ENCODE assay signal across 8 cellular contexts in genomic region chr11:44775366-44776356, GRCh38. TPM values are rescaled to one million over a fixed set of nuclear protein-coding genes. Genes with fewer than 3 reads are reported as not detected.
A peak's percentile ranks its signal among the peaks of the same experiment; 100 is the strongest.
DNase-seq lines count a peak whose midpoint lies in the region; ATAC-seq and TF ChIP-seq lines count a peak whose summit lies in the region.

No MANE protein-coding gene starts in this region.

- DNase-seq in T follicular helper cell (ENCODE audit: low read depth), result peak; percentile 51
- DNase-seq in adrenal gland, result peak; percentile 52 to 83 (median 72)
- DNase-seq in immature natural killer cell, result peak; percentile 17 to 35 (median 28)
- DNase-seq in stimulated activated CD4-positive, alpha-beta T cell treated with anti-CD3 and anti-CD28 coated beads, Interleukin-4, amount 100 ng/mL, for 24 hours, result peak; percentile 74
- DNase-seq in cortex of kidney (lab: John Stamatoyannopoulos, UW), result no peak

- no peak for TF ChIP-seq POLR2A in adrenal gland (IDR thresholded peaks at IDR 0.05)

- H3F3A ChIP-seq in DOHH2 (ENCODE audit: control insufficient read depth, insufficient read depth), result no peaks in the 10 kb centered on the region

- peaks cover 1 to 7% (median 1%) of the 10 kb centered on the region in 3 donors for H3K27me3 Mint-ChIP-seq in immature natural killer cell (ENCODE audit: low read depth in 3 of 3)

- 42 to 50% (median 45%) methylated on average over 16 to 17 of the region's 17 CpGs for WGBS in adrenal gland, 4 donors

- H3K9me3 Mint-ChIP-seq in immature natural killer cell, result no peaks in the 10 kb centered on the region

- H3K27ac ChIP-seq in DOHH2 (ENCODE audit: low read depth, low read length) (no peak overlapping the region), KMS-11 (no peak overlapping the region), adrenal gland (peak overlapping the region in 3 of 5 donors; percentile 13 to 50 (median 21))

- H3K79me2 ChIP-seq in DOHH2 (ENCODE audit: control insufficient read depth, low read length) (no peaks in the 10 kb centered on the region), KMS-11 (ENCODE audit: insufficient read depth, low read depth) (no peaks in the 10 kb centered on the region)

- no peaks in the 10 kb centered on the region for H3K36me3 ChIP-seq in DOHH2 (ENCODE audit: control insufficient read depth, low read length)
- no peaks in the 10 kb centered on the region for H3K36me3 ChIP-seq in KMS-11 (ENCODE audit: insufficient read depth)
- no peaks in the 10 kb centered on the region for H3K36me3 ChIP-seq in adrenal gland (replicated peaks in 1 of 2)

- TF ChIP-seq CTCF in DOHH2 (IDR thresholded peaks at IDR 0.05; ENCODE audit: low read depth, low read length, poor library complexity, severe bottlenecking) (peak; percentile 95), KMS-11 (conservative IDR thresholded peaks at IDR 0.05; ENCODE audit: low read depth, low read length) (peak; percentile 86), adrenal gland (IDR thresholded peaks at IDR 0.05) (peak; percentile 42 to 78 (median 66))

- no peak overlapping the region for H3K9ac ChIP-seq in KMS-11

- no peak overlapping the region for H3K4me3 Mint-ChIP-seq in immature natural killer cell

- no peak for ATAC-seq in HG02642 (IDR thresholded peaks at IDR 0.05; ENCODE audit: poor library complexity, unreplicated experiment)

- no peaks in the 10 kb centered on the region for H3K9me2 ChIP-seq in DOHH2 (replicated peaks; ENCODE audit: control insufficient read depth, low read length)

- H3K27ac Mint-ChIP-seq in immature natural killer cell, result no peak overlapping the region

- H2AFZ ChIP-seq in KMS-11 (ENCODE audit: low read depth), result no peak overlapping the region

- H3K4me2 ChIP-seq in DOHH2 (ENCODE audit: low read length), result no peak overlapping the region
- no peak overlapping the region for H3K4me2 ChIP-seq in KMS-11

- H3K4me1 ChIP-seq in DOHH2 (ENCODE audit: control insufficient read depth, low read length), result no peaks in the 10 kb centered on the region
- no peaks in the 10 kb centered on the region for H3K4me1 ChIP-seq in KMS-11 (ENCODE audit: low read depth, poor library complexity, severe bottlenecking)
- H3K4me1 ChIP-seq in adrenal gland (replicated peaks in 1 of 2), result peaks cover 1 to 56% of the 10 kb centered on the region in 2 donors

- H3K9me3 ChIP-seq in DOHH2 (ENCODE audit: control insufficient read depth, insufficient read depth, low read length), result no peaks in the 10 kb centered on the region
- H3K9me3 ChIP-seq in adrenal gland (replicated peaks in 1 of 3), result no peaks in the 10 kb centered on the region

- no peaks in the 10 kb centered on the region for H3K36me3 Mint-ChIP-seq in immature natural killer cell

- H4K20me1 ChIP-seq in DOHH2 (ENCODE audit: control insufficient read depth, insufficient read depth, low read depth, low read length), result no peaks in the 10 kb centered on the region
- H4K20me1 ChIP-seq in KMS-11 (ENCODE audit: insufficient read depth), result no peaks in the 10 kb centered on the region

- intact Hi-C loops in adrenal gland (cut with DNase I), result loop anchor here in 1 of 2 donors (10.0 kb wide), 1 partner anchor 151 kb away; no protein-coding TSS in a partner anchor

- H3K4me3 ChIP-seq in DOHH2 (ENCODE audit: low read length) (no peak overlapping the region), KMS-11 (IDR thresholded peaks at IDR 0.05; ENCODE audit: insufficient read depth, low read depth, low read length) (no peak overlapping the region), adrenal gland (no peak overlapping the region)

- no peaks in the 10 kb centered on the region for H3K4me1 Mint-ChIP-seq in immature natural killer cell

- H3K27me3 ChIP-seq in DOHH2 (ENCODE audit: control insufficient read depth, low read length) (peaks cover 3% of the 10 kb centered on the region; the same call in 1 of the 2 replicates), KMS-11 (ENCODE audit: insufficient read depth, low read depth) (no peaks in the 10 kb centered on the region), adrenal gland (no peaks in the 10 kb centered on the region)

RNA-seq across cellular contexts. Expression of gene TSPAN18, which starts 48.9 kb away (rescaled TPM):
- 100 to 1,000 TPM in 4 of 8 donors, 10 to 100 TPM in 4; 37.4 to 168 (median 78.8) TPM for total RNA-seq in adrenal gland
- polyA plus RNA-seq in adrenal gland, result 100 to 1,000 TPM in 1 of 3 donors, 10 to 100 TPM in 2; 24.5 to 130 (median 33.3) TPM
- under 1 TPM; 0.84 to 0.93 (median 0.86) TPM for polyA plus RNA-seq in immature natural killer cell

Comparison
In these comparisons a context has a peak if more than half of its experiments do, and no peak if none do; other contexts are left out.
1. H3K27ac ChIP-seq: peak in adrenal gland (3 of 5); none in DOHH2 (single experiment) and KMS-11 (single experiment).
2. RNA of gene TSPAN18, which starts 48.9 kb away (polyA plus RNA-seq): 24.5 to 130 TPM in adrenal gland; 0.84 to 0.93 TPM in immature natural killer cell; every median in the first group is over 10 times any median in the second.
3. Peak in every context shown above with its lines, with median percentiles within 50 percentile points of each other: CTCF ChIP-seq.